Comparison of ENCODE assay signal across 1 cellular context in genomic region chr6:125741336-125741735, GRCh38.
TF ChIP-seq lines count a peak whose summit lies in the region.

No MANE protein-coding gene starts in this region.

TF ChIP-seq in GM12878, 131 proteins besides CTCF, POLR2A, EP300 and RAD21:
- TF ChIP-seq SIX5 (IDR thresholded peaks at IDR 0.05; ENCODE audit: low read depth, low read length, severe bottlenecking) (no peak), TCF3 (IDR thresholded peaks at IDR 0.05; ENCODE audit: borderline replicate concordance, insufficient read depth, low read depth, low read length) (no peak), MEF2B (IDR thresholded peaks at IDR 0.05; ENCODE audit: partially characterized antibody, poor library complexity, severe bottlenecking) (no peak), ZBTB33 (IDR thresholded peaks at IDR 0.05) (no peak), PRDM15 (CRISPR knock-in tag; IDR thresholded peaks at IDR 0.05) (no peak), DPF2 (IDR thresholded peaks at IDR 0.05) (no peak), ESRRA (IDR thresholded peaks at IDR 0.05; ENCODE audit: low read length) (no peak), ZNF274 (IDR thresholded peaks at IDR 0.05; ENCODE audit: insufficient read depth, insufficient read length) (no peak), STAT1 (conservative IDR thresholded peaks at IDR 0.05) (no peak), CREB1 (IDR thresholded peaks at IDR 0.05; ENCODE audit: low read depth) (no peak), RELB (IDR thresholded peaks at IDR 0.05; ENCODE audit: low read depth) (no peak), PBX3 (IDR thresholded peaks at IDR 0.05; ENCODE audit: insufficient replicate concordance, low read depth, low read length) (no peak), NFXL1 (IDR thresholded peaks at IDR 0.05; ENCODE audit: borderline replicate concordance) (no peak), PAX8 (IDR thresholded peaks at IDR 0.05) (no peak)
